Comparison of ENCODE assay signal across 12 cellular contexts in the genomic region with DNA sequence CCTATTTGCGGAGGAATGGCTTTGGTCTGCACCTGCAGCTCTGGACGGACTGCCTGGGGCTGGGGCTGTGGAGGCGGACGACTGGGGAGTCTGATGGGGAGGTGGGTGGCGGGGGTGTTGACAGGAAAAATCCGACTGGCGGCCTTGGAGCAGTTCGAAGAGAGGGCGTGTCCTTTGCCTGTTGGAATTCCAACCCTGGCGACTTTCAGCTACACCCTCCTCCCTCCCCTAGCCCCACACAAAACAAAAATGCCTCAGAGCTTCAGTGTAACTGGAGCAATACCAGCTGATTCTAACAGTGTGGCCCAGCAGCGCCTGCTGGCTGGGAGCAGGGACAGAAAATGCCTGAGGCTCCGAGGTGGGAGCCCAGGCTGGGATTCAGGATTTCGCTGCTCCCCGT.
A peak's percentile ranks its signal among the peaks of the same experiment; 100 is the strongest.
DNase-seq lines count a peak whose midpoint lies in the region; ATAC-seq and TF ChIP-seq lines count a peak whose summit lies in the region.
"Had no signal": no experiment of that assay in that cellular context is flagged by ENCODE, and none has a peak within 500 bp of the region (broad histone marks: within the 10 kb centered on the region; RNA-seq: fewer than 3 reads in every experiment).

No MANE protein-coding gene starts in this region.

- peaks cover 40% of the 10 kb centered on the region for H3K4me1 Mint-ChIP-seq in osteocyte (ENCODE audit: unreplicated experiment)

- no peaks in the 10 kb centered on the region for H3K27me3 Mint-ChIP-seq in osteocyte (ENCODE audit: unreplicated experiment)

- ATAC-seq in right cardiac atrium (peak; percentile 75 to 91), GM18511 (IDR thresholded peaks at IDR 0.05; ENCODE audit: unreplicated experiment) (no peak), SK-N-SH treated with all-trans-retinoic acid at 6 μM for 48 hours (no peak; the same call in 2 of the 3 replicates)

- peak overlapping the region; percentile 66 for H3K4me3 Mint-ChIP-seq in osteocyte (ENCODE audit: unreplicated experiment)

- H3K36me3 Mint-ChIP-seq in osteocyte (ENCODE audit: unreplicated experiment) = peaks cover 13% of the 10 kb centered on the region

- no peaks in the 10 kb centered on the region for H3K4me1 ChIP-seq in right cardiac atrium (ENCODE audit: control insufficient read depth, insufficient read depth, low read length)

- no peaks in the 10 kb centered on the region for H3K27me3 ChIP-seq in right cardiac atrium (ENCODE audit: control insufficient read depth, insufficient read depth)
- H3K27me3 ChIP-seq: tibial nerve had no signal

- no peaks in the 10 kb centered on the region for H3K9me3 ChIP-seq in right cardiac atrium (ENCODE audit: control insufficient read depth, low read length)
- H3K9me3 ChIP-seq: tibial nerve had no signal

- H3K9me3 Mint-ChIP-seq in osteocyte (ENCODE audit: unreplicated experiment) = no peaks in the 10 kb centered on the region

- no peak overlapping the region for H3K27ac ChIP-seq in right cardiac atrium (ENCODE audit: low read length)

- DNase-seq in AG08396 (ENCODE audit: low spot score) (peak; percentile 47), amygdala (lab: John Stamatoyannopoulos, UW) (peak in 33 of 56 donors; percentile 3 to 53 (median 23)), right cardiac atrium (peak; percentile 28 to 73 (median 57)), osteocyte (ENCODE audit: extremely low spot score, unreplicated experiment) (peak; percentile 87), NCI-H774 (lab: John Stamatoyannopoulos, UW) (no peak)
- DNase-seq in stimulated activated CD4-positive, alpha-beta T cell treated with anti-CD3 and anti-CD28 coated beads, Interleukin-1b, Interleukin-23, amount 100 ng/mL, for 48 hours = no peak
- DNase-seq: ACHN; stimulated activated CD4-positive, alpha-beta T cell treated with anti-CD3 and anti-CD28 coated beads, Interleukin-2, amount 100 ng/mL, for 24 hours; T-helper 9 cell had no signal

- no peak overlapping the region for H3K4me3 ChIP-seq in right cardiac atrium (ENCODE audit: low read length)
- H3K4me3 ChIP-seq: tibial nerve had no signal

- intact Hi-C loops in right cardiac atrium (cut with DNase I) = no loop called here

- TF ChIP-seq CTCF in osteocyte (IDR thresholded peaks at IDR 0.05) = peak; percentile 33

- WGBS in right cardiac atrium = 47% methylated on average over 14 of the region's 14 CpGs

- peak overlapping the region; percentile 94 for H3K27ac Mint-ChIP-seq in osteocyte (ENCODE audit: unreplicated experiment)

TF ChIP-seq in SK-N-SH treated with all-trans-retinoic acid at 6 μM for 48 hours, 23 proteins besides CTCF, POLR2A, EP300 and RAD21:
- TF ChIP-seq, protein P1, sequence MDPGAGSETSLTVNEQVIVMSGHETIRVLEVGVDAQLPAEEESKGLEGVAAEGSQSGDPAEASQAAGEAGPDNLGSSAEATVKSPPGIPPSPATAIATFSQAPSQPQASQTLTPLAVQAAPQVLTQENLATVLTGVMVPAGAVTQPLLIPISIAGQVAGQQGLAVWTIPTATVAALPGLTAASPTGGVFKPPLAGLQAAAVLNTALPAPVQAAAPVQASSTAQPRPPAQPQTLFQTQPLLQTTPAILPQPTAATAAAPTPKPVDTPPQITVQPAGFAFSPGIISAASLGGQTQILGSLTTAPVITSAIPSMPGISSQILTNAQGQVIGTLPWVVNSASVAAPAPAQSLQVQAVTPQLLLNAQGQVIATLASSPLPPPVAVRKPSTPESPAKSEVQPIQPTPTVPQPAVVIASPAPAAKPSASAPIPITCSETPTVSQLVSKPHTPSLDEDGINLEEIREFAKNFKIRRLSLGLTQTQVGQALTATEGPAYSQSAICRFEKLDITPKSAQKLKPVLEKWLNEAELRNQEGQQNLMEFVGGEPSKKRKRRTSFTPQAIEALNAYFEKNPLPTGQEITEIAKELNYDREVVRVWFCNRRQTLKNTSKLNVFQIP (CRISPR knock-in tag; IDR thresholded peaks at IDR 0.05; ENCODE audit: borderline replicate concordance, low read depth) = no peak
- TF ChIP-seq, protein P2, sequence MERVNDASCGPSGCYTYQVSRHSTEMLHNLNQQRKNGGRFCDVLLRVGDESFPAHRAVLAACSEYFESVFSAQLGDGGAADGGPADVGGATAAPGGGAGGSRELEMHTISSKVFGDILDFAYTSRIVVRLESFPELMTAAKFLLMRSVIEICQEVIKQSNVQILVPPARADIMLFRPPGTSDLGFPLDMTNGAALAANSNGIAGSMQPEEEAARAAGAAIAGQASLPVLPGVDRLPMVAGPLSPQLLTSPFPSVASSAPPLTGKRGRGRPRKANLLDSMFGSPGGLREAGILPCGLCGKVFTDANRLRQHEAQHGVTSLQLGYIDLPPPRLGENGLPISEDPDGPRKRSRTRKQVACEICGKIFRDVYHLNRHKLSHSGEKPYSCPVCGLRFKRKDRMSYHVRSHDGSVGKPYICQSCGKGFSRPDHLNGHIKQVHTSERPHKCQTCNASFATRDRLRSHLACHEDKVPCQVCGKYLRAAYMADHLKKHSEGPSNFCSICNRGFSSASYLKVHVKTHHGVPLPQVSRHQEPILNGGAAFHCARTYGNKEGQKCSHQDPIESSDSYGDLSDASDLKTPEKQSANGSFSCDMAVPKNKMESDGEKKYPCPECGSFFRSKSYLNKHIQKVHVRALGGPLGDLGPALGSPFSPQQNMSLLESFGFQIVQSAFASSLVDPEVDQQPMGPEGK (CRISPR knock-in tag; IDR thresholded peaks at IDR 0.05; ENCODE audit: borderline replicate concordance) = no peak
- TF ChIP-seq ISL1 (CRISPR knock-in tag; IDR thresholded peaks at IDR 0.05) = no peak
- no peak for TF ChIP-seq ZFP3 (CRISPR knock-in tag; IDR thresholded peaks at IDR 0.05)

Comparison
In these comparisons a context has a peak if more than half of its experiments do, and no peak if none do; other contexts are left out.
1. DNase-seq: peak in AG08396 (single experiment), amygdala (33 of 56), right cardiac atrium (3 of 3) and osteocyte (single experiment); none in stimulated activated CD4-positive, alpha-beta T cell treated with anti-CD3 and anti-CD28 coated beads, Interleukin-1b, Interleukin-23, amount 100 ng/mL, for 48 hours (single experiment) and NCI-H774 (single experiment).
2. ATAC-seq: peak in right cardiac atrium (2 of 2); none in GM18511 (single experiment) and SK-N-SH treated with all-trans-retinoic acid at 6 μM for 48 hours (single experiment).